In genomic region chr4:39367166-39367565, GRCh38 we compare ENCODE assay signal across 16 cellular contexts. TPM values are rescaled to one million over a fixed set of nuclear protein-coding genes. Genes with fewer than 3 reads are reported as not detected.
A peak's percentile ranks its signal among the peaks of the same experiment; 100 is the strongest.
DNase-seq lines count a peak whose midpoint lies in the region; ATAC-seq and TF ChIP-seq lines count a peak whose summit lies in the region.
"Had no signal": no experiment of that assay in that cellular context is flagged by ENCODE, and none has a peak within 500 bp of the region (broad histone marks: within the 10 kb centered on the region; RNA-seq: fewer than 3 reads in every experiment).

No MANE protein-coding gene starts in this region.

- no peak for DNase-seq in activated T-cell treated with anti-CD3 and anti-CD28 coated beads, Interleukin-2, amount 50 U/mL, for 4 hours
- DNase-seq in activated T-cell treated with anti-CD3 and anti-CD28 coated beads, Interleukin-2, amount 50 U/mL, for 24 hours, result no peak
- peak; percentile 26 for DNase-seq in NAMALWA (ENCODE audit: low spot score)
- DNase-seq in endothelial cell (ENCODE audit: low spot score), result no peak
- DNase-seq in neuronal stem cell (ENCODE audit: low spot score), result no peak
- DNase-seq in NOMO-1 treated with dmso at 0.1 percent for 144 hours (lab: John Stamatoyannopoulos, UW; ENCODE audit: unreplicated experiment), result no peak
- DNase-seq in gastrocnemius medialis, result no peak
- no peak for DNase-seq in NCI-H146 treated with DMSO at 0.1 percent for 48 hours (lab: John Stamatoyannopoulos, UW; ENCODE audit: unreplicated experiment)
- DNase-seq: activated CD4-positive, alpha-beta T cell treated with anti-CD3 and anti-CD28 coated beads, Interleukin-2, amount 50 U/mL, for 48 hours; adrenal gland; NCI-H2029; NCI-H69 had no signal

- no peak overlapping the region for H3K27ac Mint-ChIP-seq in activated T-cell treated with anti-CD3 and anti-CD28 coated beads, Interleukin-2, amount 50 U/mL, for 24 hours
- no peak overlapping the region for H3K27ac Mint-ChIP-seq in endothelial cell (ENCODE audit: unreplicated experiment)

- H3K27ac ChIP-seq in neuronal stem cell (replicated peaks; ENCODE audit: low read length), result no peak overlapping the region
- no peak overlapping the region for H3K27ac ChIP-seq in gastrocnemius medialis

- peaks cover 4% of the 10 kb centered on the region for H3K79me1 ChIP-seq in neuronal stem cell (ENCODE audit: low read depth, low read length)

- no peak for ATAC-seq in activated T-cell treated with anti-CD3 and anti-CD28 coated beads, Interleukin-2, amount 50 U/mL, for 4 hours
- ATAC-seq in gastrocnemius medialis, result no peak

- H3K4me3 ChIP-seq in neuronal stem cell (ENCODE audit: low read length in 2 of 2) (no peak overlapping the region), gastrocnemius medialis (no peak overlapping the region)

- H3K18ac ChIP-seq in neuronal stem cell (ENCODE audit: low read length), result no peak overlapping the region

- TF ChIP-seq CTCF in endothelial cell (IDR thresholded peaks at IDR 0.05; ENCODE audit: unreplicated experiment) (no peak), gastrocnemius medialis (IDR thresholded peaks at IDR 0.05 in 4 of 5, conservative IDR thresholded peaks at IDR 0.05 in 1 of 5) (no peak)

- no peak overlapping the region for H2BK15ac ChIP-seq in neuronal stem cell (ENCODE audit: low read length)

- no peak overlapping the region for H3K4me2 ChIP-seq in neuronal stem cell (ENCODE audit: insufficient read depth, low read length, poor library complexity, severe bottlenecking)

- H3K36me3 ChIP-seq in neuronal stem cell (replicated peaks in 1 of 2; ENCODE audit: control insufficient read depth in 2 of 2, insufficient read depth in 2 of 2, low read length in 2 of 2), result no peaks in the 10 kb centered on the region
- H3K36me3 ChIP-seq in gastrocnemius medialis, result no peaks in the 10 kb centered on the region
- H3K36me3 ChIP-seq: adrenal gland, tibial nerve had no signal

- no peak for TF ChIP-seq POLR2A in gastrocnemius medialis (IDR thresholded peaks at IDR 0.05)

- no peak overlapping the region for H2BK120ac ChIP-seq in neuronal stem cell (ENCODE audit: low read depth, low read length)

- no peak overlapping the region for H3K23ac ChIP-seq in neuronal stem cell (ENCODE audit: low read depth, low read length, poor library complexity)

- H2AFZ ChIP-seq in neuronal stem cell (ENCODE audit: low read length), result peak overlapping the region; percentile 99

- no peak overlapping the region for H4K91ac ChIP-seq in neuronal stem cell (ENCODE audit: low read depth, low read length, poor library complexity)

- H3K9me3 ChIP-seq in neuronal stem cell (replicated peaks in 1 of 2; ENCODE audit: control insufficient read depth in 2 of 2, insufficient read depth in 1 of 2, low read depth in 1 of 2, low read length in 2 of 2) (no peaks in the 10 kb centered on the region), gastrocnemius medialis (no peaks in the 10 kb centered on the region)
- H3K9me3 ChIP-seq: adrenal gland, tibial nerve had no signal

- H3K4me1 Mint-ChIP-seq in activated T-cell treated with anti-CD3 and anti-CD28 coated beads, Interleukin-2, amount 50 U/mL, for 4 hours (ENCODE audit: low read depth), result peaks cover 22% of the 10 kb centered on the region
- peaks cover 30% of the 10 kb centered on the region for H3K4me1 Mint-ChIP-seq in activated T-cell treated with anti-CD3 and anti-CD28 coated beads, Interleukin-2, amount 50 U/mL, for 24 hours (ENCODE audit: low read depth)
- peaks cover 11% of the 10 kb centered on the region for H3K4me1 Mint-ChIP-seq in endothelial cell (ENCODE audit: unreplicated experiment)

- H2BK12ac ChIP-seq in neuronal stem cell (ENCODE audit: low read length), result no peak overlapping the region

- no peak overlapping the region for H2BK5ac ChIP-seq in neuronal stem cell (ENCODE audit: low read length)

- H3K27me3 ChIP-seq in neuronal stem cell (ENCODE audit: control insufficient read depth in 3 of 3, insufficient read depth in 3 of 3, low read depth in 1 of 3, low read length in 3 of 3) (no peaks in the 10 kb centered on the region), gastrocnemius medialis (no peaks in the 10 kb centered on the region)
- H3K27me3 ChIP-seq: adrenal gland, tibial nerve had no signal

- no peak overlapping the region for H2AK5ac ChIP-seq in neuronal stem cell (ENCODE audit: low read depth, low read length)

- no peak overlapping the region for H3K14ac ChIP-seq in neuronal stem cell (ENCODE audit: low read length)

- peaks cover 2% of the 10 kb centered on the region for H3K36me3 Mint-ChIP-seq in activated T-cell treated with anti-CD3 and anti-CD28 coated beads, Interleukin-2, amount 50 U/mL, for 4 hours (ENCODE audit: insufficient read depth)
- peaks cover 26% of the 10 kb centered on the region for H3K36me3 Mint-ChIP-seq in activated T-cell treated with anti-CD3 and anti-CD28 coated beads, Interleukin-2, amount 50 U/mL, for 24 hours (ENCODE audit: low read depth)
- peaks cover 10% of the 10 kb centered on the region for H3K36me3 Mint-ChIP-seq in endothelial cell (ENCODE audit: low read depth, unreplicated experiment)

- intact Hi-C loops in gastrocnemius medialis (cut with DNase I; ENCODE audit: low total_unique reads), result loop anchor here (5.0 to 10.0 kb wide), 3 partner anchors 90 to 268 kb away; partner anchors contain the start of genes LIAS, RPL9, SMIM14 and UGDH

- H3K27me3 Mint-ChIP-seq in activated T-cell treated with anti-CD3 and anti-CD28 coated beads, Interleukin-2, amount 50 U/mL, for 4 hours (ENCODE audit: low read depth), result no peaks in the 10 kb centered on the region
- no peaks in the 10 kb centered on the region for H3K27me3 Mint-ChIP-seq in activated T-cell treated with anti-CD3 and anti-CD28 coated beads, Interleukin-2, amount 50 U/mL, for 24 hours
- peaks cover 5% of the 10 kb centered on the region for H3K27me3 Mint-ChIP-seq in endothelial cell (ENCODE audit: unreplicated experiment)

- no peak overlapping the region for H3K4ac ChIP-seq in neuronal stem cell (ENCODE audit: low read length)

- H3K9ac ChIP-seq in neuronal stem cell (ENCODE audit: low read depth, low read length, poor library complexity), result no peak overlapping the region

- H3K4me1 ChIP-seq in neuronal stem cell (ENCODE audit: control insufficient read depth in 2 of 2, insufficient read depth in 1 of 2, low read depth in 1 of 2, low read length in 2 of 2) (no peaks in the 10 kb centered on the region), gastrocnemius medialis (peaks cover 10 to 16% of the 10 kb centered on the region in 2 donors)

- no CpG with 5 or more reads among the region's 6 CpGs for WGBS in neuronal stem cell (ENCODE audit: extremely low coverage in 2 of 2, insufficient read length in 2 of 2, insufficient replicate concordance in 1 of 2), 2 donors

- H4K8ac ChIP-seq in neuronal stem cell (ENCODE audit: low read depth, low read length), result no peak overlapping the region

- peaks cover 2% of the 10 kb centered on the region for H3K9me3 Mint-ChIP-seq in activated T-cell treated with anti-CD3 and anti-CD28 coated beads, Interleukin-2, amount 50 U/mL, for 4 hours
- H3K9me3 Mint-ChIP-seq in activated T-cell treated with anti-CD3 and anti-CD28 coated beads, Interleukin-2, amount 50 U/mL, for 24 hours, result peaks cover 16% of the 10 kb centered on the region
- H3K9me3 Mint-ChIP-seq in endothelial cell (ENCODE audit: unreplicated experiment), result no peaks in the 10 kb centered on the region

- in situ Hi-C loops in gastrocnemius medialis (cut with MboI; ENCODE audit: low sequenced_read_pairs in 4 of 4), result no loop called here

- peak overlapping the region; percentile 56 for H3K4me3 Mint-ChIP-seq in activated T-cell treated with anti-CD3 and anti-CD28 coated beads, Interleukin-2, amount 50 U/mL, for 4 hours
- H3K4me3 Mint-ChIP-seq in activated T-cell treated with anti-CD3 and anti-CD28 coated beads, Interleukin-2, amount 50 U/mL, for 24 hours, result no peak overlapping the region
- peak overlapping the region; percentile 98 for H3K4me3 Mint-ChIP-seq in endothelial cell (ENCODE audit: unreplicated experiment)

RNA-seq across cellular contexts. Expression of gene RFC1, which starts 1.0 kb away (rescaled TPM):
- 10 to 100 TPM; 62.0 to 70.6 (median 69.9) TPM for total RNA-seq in activated T-cell treated with anti-CD3 and anti-CD28 coated beads, Interleukin-2, amount 50 U/mL, for 4 hours
- total RNA-seq in endothelial cell (ENCODE audit: unreplicated experiment) (47.5 TPM), gastrocnemius medialis (10 to 100 TPM; 13.9 to 47.9 (median 21.6) TPM)
- polyA plus RNA-seq in neuronal stem cell (2013, experiment 1 of 2), result 125 TPM
- 132 TPM for polyA plus RNA-seq in neuronal stem cell (2013, experiment 2 of 2)

RNA-seq across cellular contexts. Expression of gene KLB, which starts 39.6 kb away (rescaled TPM):
- total RNA-seq in activated T-cell treated with anti-CD3 and anti-CD28 coated beads, Interleukin-2, amount 50 U/mL, for 4 hours, result not detected
- total RNA-seq in endothelial cell (ENCODE audit: unreplicated experiment) (not detected), gastrocnemius medialis (under 1 TPM in 1 of 4 donors, not detected in 3; 0.13 TPM)
- polyA plus RNA-seq in neuronal stem cell (2013, experiment 1 of 2), result not detected
- polyA plus RNA-seq in neuronal stem cell (2013, experiment 2 of 2), result under 0.01 TPM
- total RNA-seq: LHCN-M2; T-helper 2 cell treated with Interferon-gamma antibody and Interleukin-4, amounts not matched to agents 100 ng/mL and 5 ng/mL, for 36 hours had no signal
- polyA plus RNA-seq: AG04450 had no signal
